ENCODE assay signal across 25 cellular contexts in genomic region chr4:28788929-28789490, GRCh38.
DNase-seq lines count a peak whose midpoint lies in the region; ATAC-seq and TF ChIP-seq lines count a peak whose summit lies in the region.
"Had no signal": no experiment of that assay in that cellular context is flagged by ENCODE, and none has a peak within 500 bp of the region (broad histone marks: within the 10 kb centered on the region; RNA-seq: fewer than 3 reads in every experiment).

No MANE protein-coding gene starts in this region.

- no peak overlapping the region for H3K4me3 Mint-ChIP-seq in stimulated activated effector memory CD8-positive, alpha-beta T cell treated with anti-CD3 and anti-CD28 coated beads, Interleukin-12 subunit alpha, Interleukin-12 subunit beta, amount 100 ng/mL, for 72 hours
- H3K4me3 Mint-ChIP-seq: activated naive CD8-positive, alpha-beta T cell treated with anti-CD3 and anti-CD28 coated beads, Interleukin-2, amount 10 ng/mL, durations not matched to agents 7 days and 5 days; CD4-positive, CD25-positive, alpha-beta regulatory T cell; naive thymus-derived CD4-positive, alpha-beta T cell; T-helper 17 cell had no signal

- H3F3A ChIP-seq in SU-DHL-6 (ENCODE audit: insufficient read depth), result no peaks in the 10 kb centered on the region

- CTCF ChIA-PET in RWPE1 (lab: Yijun Ruan, JAX), result no interaction called here

- H3K27ac ChIP-seq in SU-DHL-6 (ENCODE audit: low read depth, low read length) (no peak overlapping the region), RWPE1 (no peak overlapping the region)
- H3K27ac ChIP-seq: dorsolateral prefrontal cortex, left ventricle myocardium inferior, upper lobe of left lung had no signal

- POLR2A ChIA-PET in RWPE1 (lab: Yijun Ruan, JAX; ENCODE audit: low non-redundant PET), result no interaction called here

- H3K9ac ChIP-seq in SU-DHL-6 (ENCODE audit: low read length), result no peak overlapping the region

- peak overlapping the region; percentile 69 for H2AFZ ChIP-seq in SU-DHL-6 (ENCODE audit: low read depth, low read length, severe bottlenecking)

- no peaks in the 10 kb centered on the region for H3K27me3 ChIP-seq in SU-DHL-6 (ENCODE audit: low read length)
- H3K27me3 ChIP-seq: dorsolateral prefrontal cortex, upper lobe of left lung had no signal

- no peak overlapping the region for H3K4me2 ChIP-seq in SU-DHL-6 (ENCODE audit: low read depth, low read length, poor library complexity, severe bottlenecking)

- no peaks in the 10 kb centered on the region for H3K4me1 Mint-ChIP-seq in stimulated activated effector memory CD8-positive, alpha-beta T cell treated with anti-CD3 and anti-CD28 coated beads, Interleukin-12 subunit alpha, Interleukin-12 subunit beta, amount 100 ng/mL, for 72 hours
- H3K4me1 Mint-ChIP-seq: activated naive CD8-positive, alpha-beta T cell treated with anti-CD3 and anti-CD28 coated beads, Interleukin-2, amount 10 ng/mL, durations not matched to agents 7 days and 5 days; CD4-positive, CD25-positive, alpha-beta regulatory T cell; naive thymus-derived CD4-positive, alpha-beta T cell; T-helper 17 cell had no signal

- H3K36me3 ChIP-seq in SU-DHL-6 (ENCODE audit: low read length), result no peaks in the 10 kb centered on the region
- H3K36me3 ChIP-seq: left ventricle myocardium inferior, upper lobe of left lung had no signal

- H3K9me3 Mint-ChIP-seq in stimulated activated effector memory CD8-positive, alpha-beta T cell treated with anti-CD3 and anti-CD28 coated beads, Interleukin-12 subunit alpha, Interleukin-12 subunit beta, amount 100 ng/mL, for 72 hours, result peaks cover 9% of the 10 kb centered on the region

- H3K9me3 ChIP-seq in SU-DHL-6 (ENCODE audit: insufficient read depth, low read length), result no peaks in the 10 kb centered on the region
- H3K9me3 ChIP-seq: left ventricle myocardium inferior, upper lobe of left lung had no signal

- H4K20me1 ChIP-seq in SU-DHL-6 (ENCODE audit: low read depth, low read length), result no peaks in the 10 kb centered on the region

- TF ChIP-seq CTCF in SU-DHL-6 (IDR thresholded peaks at IDR 0.05; ENCODE audit: insufficient read depth, low read length, poor library complexity, severe bottlenecking) (no peak), RWPE1 (conservative IDR thresholded peaks at IDR 0.05; ENCODE audit: low read depth) (no peak)

- H3K4me3 ChIP-seq in SU-DHL-6 (ENCODE audit: insufficient read depth, low read length, poor library complexity, severe bottlenecking), result no peak overlapping the region
- H3K4me3 ChIP-seq: dorsolateral prefrontal cortex, left ventricle myocardium inferior, upper lobe of left lung had no signal

- no peaks in the 10 kb centered on the region for H3K79me2 ChIP-seq in SU-DHL-6 (ENCODE audit: insufficient read depth, low read length)

- H3K9me2 ChIP-seq in SU-DHL-6 (replicated peaks; ENCODE audit: insufficient read depth, low read length), result no peaks in the 10 kb centered on the region; the same call in 1 of the 2 replicates

- DNase-seq in H4 (ENCODE audit: low spot score) (peak; percentile 31), M059J (ENCODE audit: low read depth) (peak; percentile 30), NCI-H748 treated with DMSO at 0.1 percent for 48 hours (lab: John Stamatoyannopoulos, UW) (peak; percentile 1), SIG-M5 (lab: John Stamatoyannopoulos, UW) (no peak), RWPE1 (ENCODE audit: low spot score) (no peak)
- no peak for DNase-seq in stimulated activated effector memory CD8-positive, alpha-beta T cell treated with anti-CD3 and anti-CD28 coated beads, Interleukin-12 subunit alpha, Interleukin-12 subunit beta, amount 100 ng/mL, for 72 hours (ENCODE audit: low spot score in 2 of 2)
- DNase-seq: activated CD8-positive, alpha-beta memory T cell treated with anti-CD3 and anti-CD28 coated beads, Interleukin-2, amount 50 U/mL, for 48 hours; activated naive CD8-positive, alpha-beta T cell treated with anti-CD3 and anti-CD28 coated beads, Interleukin-2, amount 10 ng/mL, durations not matched to agents 7 days and 5 days; CD4-positive, CD25-positive, alpha-beta regulatory T cell; cerebellar nuclear complex; dorsolateral prefrontal cortex; GOT3; Karpas-422; left ventricle myocardium inferior; naive thymus-derived CD4-positive, alpha-beta T cell; NCI-H1092; NCI-H2081 treated with DMSO at 0.1 percent for 48 hours; NCI-H510A treated with DMSO at 0.1 percent for 48 hours; occipital lobe; SHP77 treated with DMSO at 0.1 percent for 48 hours; T-helper 17 cell had no signal

- no peak overlapping the region for H3K27ac Mint-ChIP-seq in stimulated activated effector memory CD8-positive, alpha-beta T cell treated with anti-CD3 and anti-CD28 coated beads, Interleukin-12 subunit alpha, Interleukin-12 subunit beta, amount 100 ng/mL, for 72 hours
- H3K27ac Mint-ChIP-seq: activated naive CD8-positive, alpha-beta T cell treated with anti-CD3 and anti-CD28 coated beads, Interleukin-2, amount 10 ng/mL, durations not matched to agents 7 days and 5 days; activated T-helper 2 cell treated with anti-CD3 and anti-CD28 coated beads, Interferon-gamma antibody, Interleukin-2, Interleukin-4, amounts not matched to agents 10 μg/mL and 5 μg/mL and 100 μg/mL, durations not matched to agents 14 hours and 24 hours and 36 hours; CD4-positive, CD25-positive, alpha-beta regulatory T cell; naive thymus-derived CD4-positive, alpha-beta T cell; T-helper 17 cell had no signal

- H3K36me3 Mint-ChIP-seq in stimulated activated effector memory CD8-positive, alpha-beta T cell treated with anti-CD3 and anti-CD28 coated beads, Interleukin-12 subunit alpha, Interleukin-12 subunit beta, amount 100 ng/mL, for 72 hours, result no peaks in the 10 kb centered on the region
- H3K36me3 Mint-ChIP-seq: activated naive CD8-positive, alpha-beta T cell treated with anti-CD3 and anti-CD28 coated beads, Interleukin-2, amount 10 ng/mL, durations not matched to agents 7 days and 5 days; CD4-positive, CD25-positive, alpha-beta regulatory T cell; naive thymus-derived CD4-positive, alpha-beta T cell had no signal

- ATAC-seq in stimulated activated effector memory CD8-positive, alpha-beta T cell treated with anti-CD3 and anti-CD28 coated beads, Interleukin-12 subunit alpha, Interleukin-12 subunit beta, amount 100 ng/mL, for 72 hours, result no peak
- no peak for ATAC-seq in HG03280 (IDR thresholded peaks at IDR 0.05; ENCODE audit: unreplicated experiment)
- ATAC-seq: naive thymus-derived CD4-positive, alpha-beta T cell; T-helper 17 cell had no signal

Comparison
In these comparisons a context has a peak if more than half of its experiments do, and no peak if none do; other contexts are left out.
1. DNase-seq: peak in H4 (single experiment), M059J (single experiment) and NCI-H748 treated with DMSO at 0.1 percent for 48 hours (single experiment); none in SIG-M5 (single experiment), stimulated activated effector memory CD8-positive, alpha-beta T cell treated with anti-CD3 and anti-CD28 coated beads, Interleukin-12 subunit alpha, Interleukin-12 subunit beta, amount 100 ng/mL, for 72 hours (0 of 2) and RWPE1 (single experiment).